In the genomic region with DNA sequence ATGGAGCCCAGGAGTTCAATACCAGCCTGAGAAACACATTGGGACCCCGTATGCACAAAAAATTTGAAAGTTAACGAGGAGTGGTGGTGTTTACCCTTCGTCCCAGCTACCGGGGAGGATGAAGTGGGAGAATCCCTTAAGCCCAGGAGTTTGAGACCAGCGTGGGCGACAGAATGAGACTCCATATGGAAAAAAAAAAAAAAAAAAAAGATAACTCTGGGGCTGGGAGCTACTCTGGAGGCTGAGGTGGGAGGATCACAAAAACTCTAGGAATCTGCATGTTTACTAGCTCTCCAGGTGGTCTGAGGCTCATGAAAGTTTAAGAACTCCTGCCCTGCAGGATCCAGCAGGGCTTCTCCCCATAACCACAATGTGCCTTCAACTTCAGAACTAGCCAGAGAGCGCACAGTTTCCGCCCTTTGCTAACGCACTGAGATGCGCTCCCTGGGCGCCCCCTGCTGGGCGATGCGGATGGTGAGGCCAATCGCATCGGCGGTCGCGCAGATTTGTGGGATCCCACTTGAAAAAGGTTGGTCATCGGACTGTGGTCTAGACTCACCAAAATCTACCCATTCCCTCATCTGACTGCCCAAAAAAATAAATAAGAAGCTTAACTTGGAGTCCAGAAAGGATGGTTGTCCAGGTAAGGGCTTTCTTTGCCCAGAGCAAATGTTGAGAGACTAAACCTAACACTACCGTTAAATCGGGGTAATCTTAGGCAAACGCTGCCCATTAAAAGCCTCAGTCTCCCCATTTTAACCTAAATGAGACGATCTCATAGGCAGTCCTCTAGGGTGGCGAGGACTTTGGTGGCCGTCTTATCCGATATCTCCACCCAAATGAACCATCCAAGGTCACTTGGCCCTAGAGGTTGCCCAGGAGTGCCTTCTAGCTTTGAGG, we compare ENCODE assay signal across 8 cellular contexts. TPM values are rescaled to one million over a fixed set of nuclear protein-coding genes. Genes with fewer than 3 reads are reported as not detected.
DNase-seq lines count a peak whose midpoint lies in the region; ATAC-seq and TF ChIP-seq lines count a peak whose summit lies in the region.

No MANE protein-coding gene starts in this region.

- no peak overlapping the region for H3K27ac ChIP-seq in GM23248
- H3K27ac ChIP-seq in dorsolateral prefrontal cortex, result no peak overlapping the region
- H3K27ac ChIP-seq in lung (ENCODE audit: low read depth in 1 of 2, low read length in 1 of 2), result no peak overlapping the region

- H3K4me1 ChIP-seq in GM23248 (ENCODE audit: insufficient read depth) (0 out of 2 replicates have a peak, but pooled peaks cover 7% of the 10 kb centered on the region), lung (ENCODE audit: control insufficient read depth in 2 of 2, insufficient read depth in 2 of 2, low read length in 2 of 2) (peaks cover 0 to 6% of the 10 kb centered on the region in 2 donors)

- no peaks in the 10 kb centered on the region for H3K9me2 ChIP-seq in GM23248 (ENCODE audit: insufficient read depth)

- H2AFZ ChIP-seq in GM23248, result no peak overlapping the region

- H3K36me3 ChIP-seq in GM23248 (ENCODE audit: low read depth) (no peaks in the 10 kb centered on the region), lung (ENCODE audit: control insufficient read depth in 2 of 2, insufficient read depth in 2 of 2, low read length in 2 of 2) (no peaks in the 10 kb centered on the region)

- H3K79me2 ChIP-seq in GM23248 (ENCODE audit: insufficient read depth), result no peaks in the 10 kb centered on the region

- intact Hi-C loops in dorsolateral prefrontal cortex (cut with DNase I), result loop anchor here in 1 of 2 donors (10.0 kb wide), 1 partner anchor 259 kb away; no protein-coding TSS in a partner anchor

- H3K4me2 ChIP-seq in GM23248 (ENCODE audit: unreplicated experiment), result no peak overlapping the region

- peak; percentile 64 for DNase-seq in AG10803 (ENCODE audit: low read depth)
- DNase-seq in GM23248, result peak; percentile 88
- DNase-seq in NCI-H69 (lab: John Stamatoyannopoulos, UW), result peak; percentile 62
- DNase-seq in activated CD4-positive, alpha-beta T cell treated with anti-CD3 and anti-CD28 coated beads, Interleukin-2, amount 50 U/mL, for 48 hours, result peak; percentile 88 to 91
- DNase-seq in dorsolateral prefrontal cortex, result peak; percentile 33 to 69 (median 60)
- DNase-seq in lung (ENCODE audit: low spot score), result peak; percentile 85
- peak; percentile 58 to 70 for DNase-seq in stimulated activated CD8-positive, alpha-beta memory T cell treated with anti-CD3 and anti-CD28 coated beads, Interleukin-15, amount 100 ng/mL, for 4 hours (ENCODE audit: low read depth in 2 of 2)

- H3K4me3 ChIP-seq in AG10803 (ENCODE audit: low read length), result no peak overlapping the region
- no peak overlapping the region for H3K4me3 ChIP-seq in GM23248
- no peak overlapping the region for H3K4me3 ChIP-seq in dorsolateral prefrontal cortex
- H3K4me3 ChIP-seq in lung, result no peak overlapping the region

- H3K9ac ChIP-seq in GM23248, result no peak overlapping the region

- H3K27me3 ChIP-seq in GM23248 (replicated peaks; ENCODE audit: insufficient read depth) (peaks cover 33% of the 10 kb centered on the region), dorsolateral prefrontal cortex (peaks cover 0 to 59% (median 28%) of the 10 kb centered on the region in 45 donors), lung (ENCODE audit: control insufficient read depth, insufficient read depth) (peaks cover 11% of the 10 kb centered on the region)

- no peaks in the 10 kb centered on the region for H3F3A ChIP-seq in GM23248 (ENCODE audit: insufficient read depth)

- no peaks in the 10 kb centered on the region for H4K20me1 ChIP-seq in GM23248 (ENCODE audit: insufficient read depth)

- TF ChIP-seq CTCF in AG10803 (conservative IDR thresholded peaks at IDR 0.05; ENCODE audit: low read length), result peak; percentile 95
- TF ChIP-seq CTCF in dorsolateral prefrontal cortex (IDR thresholded peaks at IDR 0.05 in 54 of 56, conservative IDR thresholded peaks at IDR 0.05 in 2 of 56; ENCODE audit: low read depth in 1 of 56, partially characterized antibody in 56 of 56), result peak; percentile 35 to 90 (median 77)
- peak; percentile 78 for TF ChIP-seq CTCF in lung (IDR thresholded peaks at IDR 0.05; ENCODE audit: control extremely low read depth, extremely low read depth)

- ATAC-seq in lung (ENCODE audit: insufficient read depth, low FRiP score), result peak; percentile 78
- no peak for ATAC-seq in HG03571 (IDR thresholded peaks at IDR 0.05; ENCODE audit: unreplicated experiment)

- in situ Hi-C loops in GM23248 (cut with MboI), result no loop called here

- no peaks in the 10 kb centered on the region for H3K9me3 ChIP-seq in GM23248 (ENCODE audit: low read depth)
- no peaks in the 10 kb centered on the region for H3K9me3 ChIP-seq in lung (ENCODE audit: control insufficient read depth in 2 of 2, insufficient read depth in 1 of 2, low read length in 1 of 2)

- 31% methylated on average over 26 of the region's 26 CpGs for WGBS in GM23248 (ENCODE audit: low coverage in 1 of 2, low lambda C conversion rate in 2 of 2, missing lambda C conversion rate in 2 of 2), 2 experiments
- WGBS in lung, 2 donors, result 34 to 39% methylated on average over 26 of the region's 26 CpGs

RNA-seq across cellular contexts. Expression of a gene that starts 8.8 kb away (rescaled TPM):
- total RNA-seq in GM23248 (2014; rRNA removed; shearing (Covaris generic)), result not detected in 2 replicates
- polyA plus RNA-seq in GM23248 (2016; fragmentation: Nextera tagmentation; extraction: Ambion mirVana), result not detected in 2 replicates
- total RNA-seq in dorsolateral prefrontal cortex, result under 1 TPM in 6 of 120 experiments, not detected in 114; 0.26 to 0.76 (median 0.51) TPM
- under 1 TPM in 1 of 2 donors, not detected in 1; 0.40 TPM for total RNA-seq in lung
- polyA plus RNA-seq in lung, result under 1 TPM; 0.17 to 0.55 TPM

RNA-seq across cellular contexts. Expression of a gene that starts 9.9 kb away (rescaled TPM):
- not detected in 2 replicates for total RNA-seq in GM23248 (2014; rRNA removed; shearing (Covaris generic))
- polyA plus RNA-seq in GM23248 (2016; fragmentation: Nextera tagmentation; extraction: Ambion mirVana), result not detected in 2 replicates
- 1 to 10 TPM in 1 of 120 experiments, under 1 TPM in 1, not detected in 118; 0.14 to 1.2 TPM for total RNA-seq in dorsolateral prefrontal cortex
- 1 to 10 TPM in 1 of 2 donors, under 1 TPM in 1; 0.37 to 3.8 TPM for total RNA-seq in lung
- 1 to 10 TPM; 1.5 to 7.7 TPM for polyA plus RNA-seq in lung

RNA-seq across cellular contexts. Expression of a gene that starts 46.0 kb away (rescaled TPM):
- not detected in 2 replicates for total RNA-seq in GM23248 (2014; rRNA removed; shearing (Covaris generic))
- polyA plus RNA-seq in GM23248 (2016; fragmentation: Nextera tagmentation; extraction: Ambion mirVana) (not detected in 2 replicates), lung (100 to 1,000 TPM; 402 to 600 TPM)
- total RNA-seq in dorsolateral prefrontal cortex (10 to 100 TPM in 2 of 120 experiments, 1 to 10 TPM in 109, not detected in 9; 1.1 to 20.8 (median 2.9) TPM), lung (100 to 1,000 TPM in 1 of 2 donors, 1 to 10 TPM in 1; 6.8 to 238 TPM)

RNA-seq across cellular contexts. Expression of a gene that starts 46.8 kb away (rescaled TPM):
- not detected in 2 replicates for total RNA-seq in GM23248 (2014; rRNA removed; shearing (Covaris generic))
- polyA plus RNA-seq in GM23248 (2016; fragmentation: Nextera tagmentation; extraction: Ambion mirVana), result 0.14 and 0.15 TPM in 2 replicates
- not detected for total RNA-seq in dorsolateral prefrontal cortex
- under 1 TPM in 1 of 2 donors, not detected in 1; 0.80 TPM for total RNA-seq in lung
- not detected for polyA plus RNA-seq in lung

RNA-seq across cellular contexts. Expression of a gene that starts 57.4 kb away (rescaled TPM):
- total RNA-seq in GM23248 (2014; rRNA removed; shearing (Covaris generic)), result 4.8 and 5.8 TPM in 2 replicates
- polyA plus RNA-seq in GM23248 (2016; fragmentation: Nextera tagmentation; extraction: Ambion mirVana) (11.1 and 12.7 TPM in 2 replicates), lung (10 to 100 TPM; 43.2 to 66.6 TPM)
- total RNA-seq in dorsolateral prefrontal cortex (10 to 100 TPM; 17.6 to 43.2 (median 31.5) TPM), lung (10 to 100 TPM; 20.1 to 82.1 TPM)
